3 cellular contexts compared by ENCODE assay signal in the genomic region with DNA sequence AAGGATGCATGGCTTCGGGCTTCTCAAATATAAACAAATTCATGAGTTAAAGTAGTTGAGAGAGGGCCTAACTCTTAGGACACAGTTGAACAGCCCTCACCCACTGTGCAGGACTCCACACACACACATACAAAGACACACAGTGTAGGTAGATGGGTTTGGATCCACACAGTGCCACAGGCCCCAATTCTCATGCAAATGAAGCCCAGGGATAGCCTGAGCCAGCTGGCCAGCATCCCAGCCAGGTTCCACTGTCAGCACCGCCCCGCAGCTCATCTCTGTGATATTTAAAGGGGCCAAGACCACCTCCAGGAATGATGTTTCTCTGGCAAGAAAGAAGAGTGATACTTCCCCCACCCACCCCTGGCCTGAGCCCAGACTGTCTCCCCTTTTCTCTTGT.
A peak's percentile ranks its signal among the peaks of the same experiment; 100 is the strongest.
TF ChIP-seq lines count a peak whose summit lies in the region.

No MANE protein-coding gene starts in this region.

TF ChIP-seq in SK-N-SH treated with all-trans-retinoic acid at 6 μM for 48 hours, 23 proteins besides CTCF, POLR2A, EP300 and RAD21:
- TF ChIP-seq ZC3H10 (CRISPR knock-in tag; IDR thresholded peaks at IDR 0.05) = no peak
- no peak for TF ChIP-seq CSDC2 (CRISPR knock-in tag; IDR thresholded peaks at IDR 0.05)
- no peak for TF ChIP-seq RARB (CRISPR knock-in tag; IDR thresholded peaks at IDR 0.05)
TF ChIP-seq in SK-N-SH treated with all-trans-retinoic acid at 6 μM for 48 hours: peak in this region for 0.

TF ChIP-seq in SK-N-SH, 30 proteins besides CTCF, POLR2A, EP300 and RAD21:
- TF ChIP-seq POLR2AphosphoS5 (IDR thresholded peaks at IDR 0.05; ENCODE audit: low read depth, low read length) (no peak), FOSL2 (IDR thresholded peaks at IDR 0.05; ENCODE audit: borderline replicate concordance, low read depth) (no peak), ELF1 (IDR thresholded peaks at IDR 0.05) (no peak), RFX5 (IDR thresholded peaks at IDR 0.05; ENCODE audit: low read length) (no peak), FOXM1 (IDR thresholded peaks at IDR 0.05; ENCODE audit: low read depth) (no peak), RXRA (IDR thresholded peaks at IDR 0.05; ENCODE audit: borderline replicate concordance, low read depth) (no peak), GATA2 (CRISPR knock-in tag; IDR thresholded peaks at IDR 0.05) (no peak), YY1 (IDR thresholded peaks at IDR 0.05; ENCODE audit: low read depth) (no peak)
- TF ChIP-seq, protein P1, sequence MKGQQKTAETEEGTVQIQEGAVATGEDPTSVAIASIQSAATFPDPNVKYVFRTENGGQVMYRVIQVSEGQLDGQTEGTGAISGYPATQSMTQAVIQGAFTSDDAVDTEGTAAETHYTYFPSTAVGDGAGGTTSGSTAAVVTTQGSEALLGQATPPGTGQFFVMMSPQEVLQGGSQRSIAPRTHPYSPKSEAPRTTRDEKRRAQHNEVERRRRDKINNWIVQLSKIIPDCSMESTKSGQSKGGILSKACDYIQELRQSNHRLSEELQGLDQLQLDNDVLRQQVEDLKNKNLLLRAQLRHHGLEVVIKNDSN (IDR thresholded peaks at IDR 0.05; ENCODE audit: borderline replicate concordance, low read depth) = no peak
- TF ChIP-seq, protein P2, sequence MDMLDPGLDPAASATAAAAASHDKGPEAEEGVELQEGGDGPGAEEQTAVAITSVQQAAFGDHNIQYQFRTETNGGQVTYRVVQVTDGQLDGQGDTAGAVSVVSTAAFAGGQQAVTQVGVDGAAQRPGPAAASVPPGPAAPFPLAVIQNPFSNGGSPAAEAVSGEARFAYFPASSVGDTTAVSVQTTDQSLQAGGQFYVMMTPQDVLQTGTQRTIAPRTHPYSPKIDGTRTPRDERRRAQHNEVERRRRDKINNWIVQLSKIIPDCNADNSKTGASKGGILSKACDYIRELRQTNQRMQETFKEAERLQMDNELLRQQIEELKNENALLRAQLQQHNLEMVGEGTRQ (IDR thresholded peaks at IDR 0.05; ENCODE audit: borderline replicate concordance, low read depth, low read length) = no peak
- TF ChIP-seq, protein P3, sequence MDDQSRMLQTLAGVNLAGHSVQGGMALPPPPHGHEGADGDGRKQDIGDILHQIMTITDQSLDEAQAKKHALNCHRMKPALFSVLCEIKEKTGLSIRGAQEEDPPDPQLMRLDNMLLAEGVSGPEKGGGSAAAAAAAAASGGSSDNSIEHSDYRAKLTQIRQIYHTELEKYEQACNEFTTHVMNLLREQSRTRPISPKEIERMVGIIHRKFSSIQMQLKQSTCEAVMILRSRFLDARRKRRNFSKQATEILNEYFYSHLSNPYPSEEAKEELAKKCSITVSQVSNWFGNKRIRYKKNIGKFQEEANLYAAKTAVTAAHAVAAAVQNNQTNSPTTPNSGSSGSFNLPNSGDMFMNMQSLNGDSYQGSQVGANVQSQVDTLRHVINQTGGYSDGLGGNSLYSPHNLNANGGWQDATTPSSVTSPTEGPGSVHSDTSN (IDR thresholded peaks at IDR 0.05) = no peak

TF ChIP-seq in H1, 55 proteins besides CTCF, POLR2A, EP300 and RAD21:
- no peak for TF ChIP-seq SIRT6 (IDR thresholded peaks at IDR 0.05; ENCODE audit: low read length)
- 0 out of 2 replicates have a peak, but pooled peaks have one; percentile 38 for TF ChIP-seq SP1 (IDR thresholded peaks at IDR 0.05; ENCODE audit: low read depth, low read length)
- TF ChIP-seq TCF12 (IDR thresholded peaks at IDR 0.05; ENCODE audit: low read depth, low read length) = peak; percentile 84; the same call in 1 of the 2 replicates
- TF ChIP-seq RBBP5 (IDR thresholded peaks at IDR 0.05; ENCODE audit: borderline replicate concordance, low read depth, low read length) = no peak
- TF ChIP-seq CHD2 (IDR thresholded peaks at IDR 0.05; ENCODE audit: low read length) = no peak
- no peak for TF ChIP-seq CEBPB (IDR thresholded peaks at IDR 0.05; ENCODE audit: low read depth, low read length)
- no peak for TF ChIP-seq JUN (IDR thresholded peaks at IDR 0.05; ENCODE audit: low read depth, low read length)
- no peak for TF ChIP-seq SP4 (IDR thresholded peaks at IDR 0.05; ENCODE audit: low read length)
- no peak for TF ChIP-seq NANOG (IDR thresholded peaks at IDR 0.05; ENCODE audit: insufficient read depth, low read depth, low read length, poor library complexity, severe bottlenecking)
- no peak for TF ChIP-seq FOSL1 (IDR thresholded peaks at IDR 0.05; ENCODE audit: insufficient read depth, low read depth, low read length)
- TF ChIP-seq MAFK (IDR thresholded peaks at IDR 0.05; ENCODE audit: low read depth, low read length) = no peak
- TF ChIP-seq POU5F1 (IDR thresholded peaks at IDR 0.05; ENCODE audit: low read depth, low read length) = peak; percentile 52; the same call in 1 of the 2 replicates
- TF ChIP-seq, protein P4, sequence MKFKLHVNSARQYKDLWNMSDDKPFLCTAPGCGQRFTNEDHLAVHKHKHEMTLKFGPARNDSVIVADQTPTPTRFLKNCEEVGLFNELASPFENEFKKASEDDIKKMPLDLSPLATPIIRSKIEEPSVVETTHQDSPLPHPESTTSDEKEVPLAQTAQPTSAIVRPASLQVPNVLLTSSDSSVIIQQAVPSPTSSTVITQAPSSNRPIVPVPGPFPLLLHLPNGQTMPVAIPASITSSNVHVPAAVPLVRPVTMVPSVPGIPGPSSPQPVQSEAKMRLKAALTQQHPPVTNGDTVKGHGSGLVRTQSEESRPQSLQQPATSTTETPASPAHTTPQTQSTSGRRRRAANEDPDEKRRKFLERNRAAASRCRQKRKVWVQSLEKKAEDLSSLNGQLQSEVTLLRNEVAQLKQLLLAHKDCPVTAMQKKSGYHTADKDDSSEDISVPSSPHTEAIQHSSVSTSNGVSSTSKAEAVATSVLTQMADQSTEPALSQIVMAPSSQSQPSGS (IDR thresholded peaks at IDR 0.05; ENCODE audit: low read length) = no peak
- no peak for TF ChIP-seq YY1 (IDR thresholded peaks at IDR 0.05; ENCODE audit: low read depth, low read length)
- TF ChIP-seq BACH1 (IDR thresholded peaks at IDR 0.05; ENCODE audit: low read length) = no peak
- TF ChIP-seq, protein P5, sequence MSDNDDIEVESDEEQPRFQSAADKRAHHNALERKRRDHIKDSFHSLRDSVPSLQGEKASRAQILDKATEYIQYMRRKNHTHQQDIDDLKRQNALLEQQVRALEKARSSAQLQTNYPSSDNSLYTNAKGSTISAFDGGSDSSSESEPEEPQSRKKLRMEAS (IDR thresholded peaks at IDR 0.05) = no peak
- TF ChIP-seq SIN3A (conservative IDR thresholded peaks at IDR 0.05 in 1 of 2, IDR thresholded peaks at IDR 0.05 in 1 of 2; ENCODE audit: low read depth in 1 of 2, low read length in 2 of 2) = peak; percentile 68 to 75; a peak in 2 of 4 replicates
- no peak for TF ChIP-seq EGR1 (IDR thresholded peaks at IDR 0.05; ENCODE audit: borderline replicate concordance, low read depth, low read length)
TF ChIP-seq in H1: peak in this region for 4.
